Comparison of ENCODE assay signal across 14 cellular contexts in the genomic region with DNA sequence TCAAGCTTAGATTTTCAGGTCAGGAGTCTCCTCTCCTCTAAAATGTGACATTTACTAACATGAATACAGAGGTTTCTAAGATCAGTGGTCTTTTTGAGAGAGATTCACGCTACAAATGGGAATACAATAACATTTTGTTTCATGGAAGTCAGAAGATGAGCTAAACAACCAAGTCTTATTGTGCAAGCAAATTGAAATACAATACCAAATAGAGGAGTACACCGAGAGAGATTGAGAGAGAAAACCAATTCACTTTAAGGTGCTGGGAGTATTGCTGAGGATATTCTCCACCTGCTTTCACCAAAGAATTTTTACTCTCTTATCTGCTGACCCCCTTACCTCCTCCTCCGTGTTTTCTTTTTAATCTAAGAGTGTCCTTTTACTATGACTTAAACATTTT. TPM values are rescaled to one million over a fixed set of nuclear protein-coding genes. Genes with fewer than 3 reads are reported as not detected.
"Had no signal": no experiment of that assay in that cellular context is flagged by ENCODE, and none has a peak within 500 bp of the region (broad histone marks: within the 10 kb centered on the region; RNA-seq: fewer than 3 reads in every experiment).

No MANE protein-coding gene starts in this region.

- H3K4me3 Mint-ChIP-seq: activated naive CD8-positive, alpha-beta T cell treated with anti-CD3 and anti-CD28 coated beads, Interleukin-2, amount 10 ng/mL, durations not matched to agents 7 days and 5 days; immature natural killer cell; naive thymus-derived CD8-positive, alpha-beta T cell; T-helper 1 cell treated with Interleukin-12 subunit alpha and Interleukin-12 subunit beta and Interleukin-4 antibody, amounts not matched to agents 30 μg/mL and 1 μg/mL, for 36 hours had no signal

- H3K27ac Mint-ChIP-seq: activated naive CD8-positive, alpha-beta T cell treated with anti-CD3 and anti-CD28 coated beads, Interleukin-2, amount 10 ng/mL, durations not matched to agents 7 days and 5 days; T-helper 1 cell treated with Interleukin-12 subunit alpha and Interleukin-12 subunit beta and Interleukin-4 antibody, amounts not matched to agents 30 μg/mL and 1 μg/mL, for 36 hours had no signal

- H3K9me3 Mint-ChIP-seq: activated naive CD8-positive, alpha-beta T cell treated with anti-CD3 and anti-CD28 coated beads, Interleukin-2, amount 10 ng/mL, durations not matched to agents 7 days and 5 days; immature natural killer cell; naive thymus-derived CD8-positive, alpha-beta T cell; T-helper 1 cell treated with Interleukin-12 subunit alpha and Interleukin-12 subunit beta and Interleukin-4 antibody, amounts not matched to agents 30 μg/mL and 1 μg/mL, for 36 hours had no signal

- H3K27me3 Mint-ChIP-seq: activated naive CD8-positive, alpha-beta T cell treated with anti-CD3 and anti-CD28 coated beads, Interleukin-2, amount 10 ng/mL, durations not matched to agents 7 days and 5 days; naive thymus-derived CD8-positive, alpha-beta T cell had no signal

- DNase-seq: activated CD4-positive, alpha-beta T cell treated with anti-CD3 and anti-CD28 coated beads for 1 hour; activated CD4-positive, alpha-beta T cell treated with anti-CD3 and anti-CD28 coated beads, Interleukin-2, amount 50 U/mL, for 4 hours; activated naive CD8-positive, alpha-beta T cell treated with anti-CD3 and anti-CD28 coated beads, Interleukin-2, amount 10 ng/mL, durations not matched to agents 7 days and 5 days; body of pancreas; colonic mucosa; immature natural killer cell; mesendoderm; naive thymus-derived CD8-positive, alpha-beta T cell; ovary; stimulated activated CD8-positive, alpha-beta memory T cell treated with anti-CD3 and anti-CD28 coated beads, Interleukin-4, amount 100 ng/mL, for 48 hours; stimulated activated naive CD4-positive, alpha-beta T cell treated with Interleukin-2 at 50 U/mL for 16 hours; testis; upper lobe of left lung had no signal

RNA-seq across cellular contexts. Expression of gene CUEDC1, which starts 21.4 kb away (rescaled TPM):
- polyA plus RNA-seq: naive thymus-derived CD8-positive, alpha-beta T cell had no signal
